36 cellular contexts compared by ENCODE assay signal in the genomic region with DNA sequence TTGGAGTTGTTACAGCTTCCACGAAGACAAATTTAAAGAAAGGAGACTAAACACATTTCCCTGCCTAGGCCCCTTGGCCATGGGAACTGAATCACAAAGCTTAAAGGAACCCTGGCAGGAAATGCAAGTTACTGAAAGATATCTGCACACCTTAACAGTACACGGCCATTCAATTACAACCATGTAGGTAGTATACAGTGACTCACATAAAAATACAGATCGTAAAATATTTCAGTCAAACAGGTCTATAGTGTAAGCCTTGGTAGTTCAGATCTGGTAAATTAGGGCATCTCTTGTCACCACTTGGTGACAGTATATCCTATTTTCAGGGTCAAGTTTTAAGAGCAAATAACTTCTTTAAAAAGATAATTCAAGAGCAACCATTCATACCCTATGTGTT.
"Had no signal": no experiment of that assay in that cellular context is flagged by ENCODE, and none has a peak within 500 bp of the region (broad histone marks: within the 10 kb centered on the region; RNA-seq: fewer than 3 reads in every experiment).

No MANE protein-coding gene starts in this region.

- H3K27me3 Mint-ChIP-seq: activated naive CD4-positive, alpha-beta T cell treated with anti-CD3 and anti-CD28 coated beads, Interleukin-2, amount 50 U/mL, for 24 hours; T-helper 17 cell had no signal

- ATAC-seq: activated CD4-positive, alpha-beta T cell treated with anti-CD3 and anti-CD28 coated beads for 36 hours; activated CD8-positive, alpha-beta memory T cell treated with anti-CD3 and anti-CD28 coated beads, Interleukin-2, amount 10 ng/mL, durations not matched to agents 7 days and 5 days; activated CD8-positive, alpha-beta T cell treated with anti-CD3 and anti-CD28 coated beads, Interleukin-2, amount 10 ng/mL, durations not matched to agents 7 days and 5 days; activated naive CD8-positive, alpha-beta T cell treated with anti-CD3 and anti-CD28 coated beads, Interleukin-2, amount 50 U/mL, for 24 hours; esophagus mucosa; T-helper 17 cell had no signal

- FAIRE-seq: endometrium, frontal cortex had no signal

- H3K9me3 Mint-ChIP-seq: activated B cell treated with CpG ODN at 0.5 μM for 24 hours; activated CD4-positive, alpha-beta memory T cell treated with anti-CD3 and anti-CD28 coated beads for 36 hours; activated CD4-positive, alpha-beta T cell treated with anti-CD3 and anti-CD28 coated beads, Interleukin-2, amount 10 ng/mL, durations not matched to agents 24 days and 14 days; activated naive CD4-positive, alpha-beta T cell treated with anti-CD3 and anti-CD28 coated beads for 36 hours; activated naive CD4-positive, alpha-beta T cell treated with anti-CD3 and anti-CD28 coated beads, Interleukin-2, amount 50 U/mL, for 24 hours; activated naive CD8-positive, alpha-beta T cell treated with anti-CD3 and anti-CD28 coated beads for 36 hours; activated naive CD8-positive, alpha-beta T cell treated with anti-CD3 and anti-CD28 coated beads, Interleukin-2, amount 50 U/mL, for 24 hours; activated T-helper 1 cell treated with anti-CD3 and anti-CD28 coated beads, Interleukin-12 subunit alpha, Interleukin-12 subunit beta, Interleukin-2, Interleukin-4 antibody, amounts not matched to agents 30 ng/mL and 10 ng/mL and 1 ng/mL, durations not matched to agents 14 hours and 24 hours and 36 hours; activated T-helper 2 cell treated with anti-CD3 and anti-CD28 coated beads, Interferon-gamma antibody, Interleukin-2, Interleukin-4, amounts not matched to agents 10 μg/mL and 5 μg/mL and 100 μg/mL, durations not matched to agents 14 hours and 24 hours and 36 hours; brain; T-helper 2 cell treated with Interferon-gamma antibody and Interleukin-4, amounts not matched to agents 5 μg/mL and 100 μg/mL, for 36 hours had no signal

- H3K9me3 ChIP-seq: adrenal gland, breast epithelium, colonic mucosa had no signal

- H3K27ac Mint-ChIP-seq: activated B cell treated with CpG ODN at 0.5 μM for 24 hours; activated CD4-positive, alpha-beta memory T cell treated with anti-CD3 and anti-CD28 coated beads for 36 hours; activated CD4-positive, alpha-beta T cell treated with anti-CD3 and anti-CD28 coated beads for 36 hours; activated CD4-positive, alpha-beta T cell treated with anti-CD3 and anti-CD28 coated beads, Interleukin-2, amount 10 ng/mL, durations not matched to agents 24 days and 14 days; activated CD8-positive, alpha-beta memory T cell treated with anti-CD3 and anti-CD28 coated beads, Interleukin-2, amount 10 ng/mL, durations not matched to agents 7 days and 5 days; activated CD8-positive, alpha-beta T cell treated with anti-CD3 and anti-CD28 coated beads, Interleukin-2, amount 10 ng/mL, durations not matched to agents 7 days and 5 days; activated naive CD4-positive, alpha-beta T cell treated with anti-CD3 and anti-CD28 coated beads for 36 hours; activated naive CD4-positive, alpha-beta T cell treated with anti-CD3 and anti-CD28 coated beads, Interleukin-2, amount 50 U/mL, for 24 hours; activated naive CD8-positive, alpha-beta T cell treated with anti-CD3 and anti-CD28 coated beads for 36 hours; activated naive CD8-positive, alpha-beta T cell treated with anti-CD3 and anti-CD28 coated beads, Interleukin-2, amount 50 U/mL, for 24 hours; activated T-helper 1 cell treated with anti-CD3 and anti-CD28 coated beads, Interleukin-12 subunit alpha, Interleukin-12 subunit beta, Interleukin-2, Interleukin-4 antibody, amounts not matched to agents 30 ng/mL and 10 ng/mL and 1 ng/mL, durations not matched to agents 14 hours and 24 hours and 36 hours; activated T-helper 2 cell treated with anti-CD3 and anti-CD28 coated beads, Interferon-gamma antibody, Interleukin-2, Interleukin-4, amounts not matched to agents 10 μg/mL and 5 μg/mL and 100 μg/mL, durations not matched to agents 14 hours and 24 hours and 36 hours; brain; T-helper 17 cell; T-helper 2 cell treated with Interferon-gamma antibody and Interleukin-4, amounts not matched to agents 5 μg/mL and 100 μg/mL, for 36 hours had no signal

- H3K36me3 ChIP-seq: adrenal gland, breast epithelium, cardiac muscle cell, colonic mucosa, WERI-Rb-1 had no signal

- H3K27ac ChIP-seq: adrenal gland, breast epithelium, cardiac muscle cell, colonic mucosa, WERI-Rb-1 had no signal

- H3K4me3 ChIP-seq: adrenal gland, breast epithelium, cardiac muscle cell, colonic mucosa had no signal

- DNase-seq: activated B cell treated with CpG ODN at 0.5 μM for 24 hours; activated CD4-positive, alpha-beta memory T cell treated with anti-CD3 and anti-CD28 coated beads for 36 hours; activated CD4-positive, alpha-beta T cell treated with anti-CD3 and anti-CD28 coated beads for 36 hours; activated CD4-positive, alpha-beta T cell treated with anti-CD3 and anti-CD28 coated beads, Interleukin-2, amount 10 ng/mL, durations not matched to agents 24 days and 14 days; activated CD4-positive, CD25-positive, alpha-beta regulatory T cell treated with anti-CD3 and anti-CD28 coated beads, Interleukin-2, amount 50 U/mL, for 72 hours; activated CD8-positive, alpha-beta memory T cell treated with anti-CD3 and anti-CD28 coated beads, Interleukin-2, amount 10 ng/mL, durations not matched to agents 7 days and 5 days; activated CD8-positive, alpha-beta memory T cell treated with anti-CD3 and anti-CD28 coated beads, Interleukin-2, amount 50 U/mL, for 4 hours; activated CD8-positive, alpha-beta T cell treated with anti-CD3 and anti-CD28 coated beads, Interleukin-2, amount 10 ng/mL, durations not matched to agents 7 days and 5 days; activated effector memory CD4-positive, alpha-beta T cell treated with anti-CD3 and anti-CD28 coated beads, Interleukin-2, amount 50 U/mL, for 16 hours; activated naive CD4-positive, alpha-beta T cell treated with anti-CD3 and anti-CD28 coated beads for 36 hours; activated naive CD8-positive, alpha-beta T cell treated with anti-CD3 and anti-CD28 coated beads for 36 hours; activated naive CD8-positive, alpha-beta T cell treated with anti-CD3 and anti-CD28 coated beads, Interleukin-2, amount 50 U/mL, for 24 hours; activated T-cell treated with anti-CD3 and anti-CD28 coated beads, Interleukin-2, amount 50 U/mL, for 1 hour; activated T-cell treated with anti-CD3 and anti-CD28 coated beads, Interleukin-2, amount 50 U/mL, for 48 hours; adrenal gland; amygdala; aorta; central memory CD4-positive, alpha-beta T cell; cerebellar nuclear complex; colonic mucosa; effector CD8-positive, alpha-beta T cell; foreskin fibroblast; head of caudate nucleus; T-helper 17 cell; T1000; WERI-Rb-1 had no signal

- H3K4me1 ChIP-seq: adrenal gland, breast epithelium, colonic mucosa had no signal

- H3K36me3 Mint-ChIP-seq: activated CD4-positive, alpha-beta memory T cell treated with anti-CD3 and anti-CD28 coated beads for 36 hours; activated CD8-positive, alpha-beta memory T cell treated with anti-CD3 and anti-CD28 coated beads, Interleukin-2, amount 10 ng/mL, durations not matched to agents 7 days and 5 days; activated naive CD4-positive, alpha-beta T cell treated with anti-CD3 and anti-CD28 coated beads, Interleukin-2, amount 50 U/mL, for 24 hours; activated naive CD8-positive, alpha-beta T cell treated with anti-CD3 and anti-CD28 coated beads for 36 hours; brain had no signal

- H3K27me3 ChIP-seq: cardiac muscle cell, colonic mucosa had no signal

- H3K4me1 Mint-ChIP-seq: activated B cell treated with CpG ODN at 0.5 μM for 24 hours; activated CD4-positive, alpha-beta T cell treated with anti-CD3 and anti-CD28 coated beads for 36 hours; activated CD4-positive, alpha-beta T cell treated with anti-CD3 and anti-CD28 coated beads, Interleukin-2, amount 10 ng/mL, durations not matched to agents 24 days and 14 days; activated CD8-positive, alpha-beta memory T cell treated with anti-CD3 and anti-CD28 coated beads, Interleukin-2, amount 10 ng/mL, durations not matched to agents 7 days and 5 days; activated naive CD4-positive, alpha-beta T cell treated with anti-CD3 and anti-CD28 coated beads, Interleukin-2, amount 50 U/mL, for 24 hours; activated naive CD8-positive, alpha-beta T cell treated with anti-CD3 and anti-CD28 coated beads for 36 hours; activated naive CD8-positive, alpha-beta T cell treated with anti-CD3 and anti-CD28 coated beads, Interleukin-2, amount 50 U/mL, for 24 hours; brain had no signal

- H3K4me3 Mint-ChIP-seq: activated B cell treated with CpG ODN at 0.5 μM for 24 hours; activated CD4-positive, alpha-beta memory T cell treated with anti-CD3 and anti-CD28 coated beads for 36 hours; activated CD4-positive, alpha-beta T cell treated with anti-CD3 and anti-CD28 coated beads for 36 hours; activated CD4-positive, alpha-beta T cell treated with anti-CD3 and anti-CD28 coated beads, Interleukin-2, amount 10 ng/mL, durations not matched to agents 24 days and 14 days; activated CD8-positive, alpha-beta memory T cell treated with anti-CD3 and anti-CD28 coated beads, Interleukin-2, amount 10 ng/mL, durations not matched to agents 7 days and 5 days; activated CD8-positive, alpha-beta T cell treated with anti-CD3 and anti-CD28 coated beads, Interleukin-2, amount 10 ng/mL, durations not matched to agents 7 days and 5 days; activated naive CD4-positive, alpha-beta T cell treated with anti-CD3 and anti-CD28 coated beads for 36 hours; activated naive CD4-positive, alpha-beta T cell treated with anti-CD3 and anti-CD28 coated beads, Interleukin-2, amount 50 U/mL, for 24 hours; activated naive CD8-positive, alpha-beta T cell treated with anti-CD3 and anti-CD28 coated beads for 36 hours; activated naive CD8-positive, alpha-beta T cell treated with anti-CD3 and anti-CD28 coated beads, Interleukin-2, amount 50 U/mL, for 24 hours; activated T-helper 1 cell treated with anti-CD3 and anti-CD28 coated beads, Interleukin-12 subunit alpha, Interleukin-12 subunit beta, Interleukin-2, Interleukin-4 antibody, amounts not matched to agents 30 ng/mL and 10 ng/mL and 1 ng/mL, durations not matched to agents 14 hours and 24 hours and 36 hours; brain; T-helper 17 cell; T-helper 2 cell treated with Interferon-gamma antibody and Interleukin-4, amounts not matched to agents 5 μg/mL and 100 μg/mL, for 36 hours had no signal
